ENCODE assay signal across 16 cellular contexts in genomic region chr17:27496005-27496404, GRCh38. TPM values are rescaled to one million over a fixed set of nuclear protein-coding genes. Genes with fewer than 3 reads are reported as not detected.
DNase-seq lines count a peak whose midpoint lies in the region; ATAC-seq, FAIRE-seq and TF ChIP-seq lines count a peak whose summit lies in the region.
"Had no signal": no experiment of that assay in that cellular context is flagged by ENCODE, and none has a peak within 500 bp of the region (broad histone marks: within the 10 kb centered on the region; RNA-seq: fewer than 3 reads in every experiment).

No MANE protein-coding gene starts in this region.

- TF ChIP-seq RAD21 in A549 (conservative IDR thresholded peaks at IDR 0.05 in 1 of 2, IDR thresholded peaks at IDR 0.05 in 1 of 2), result no peak

- DNase-seq in A549 (ENCODE audit: low read depth in 1 of 2, low spot score in 1 of 2) (no peak), OCI-LY7 (ENCODE audit: low spot score) (no peak), NCI-H2107 (lab: John Stamatoyannopoulos, UW) (no peak)
- DNase-seq in stimulated activated CD4-positive, alpha-beta T cell treated with anti-CD3 and anti-CD28 coated beads, Interleukin-4, amount 100 ng/mL, for 24 hours, result no peak
- no peak for DNase-seq in activated CD4-positive, alpha-beta T cell treated with anti-CD3 and anti-CD28 coated beads for 4 hours
- DNase-seq in activated naive CD4-positive, alpha-beta T cell treated with Interleukin-2 at 50 U/mL for 16 hours, result no peak
- DNase-seq: activated naive CD8-positive, alpha-beta T cell treated with anti-CD3 and anti-CD28 coated beads for 36 hours; cortex of kidney; left colon; Peyer's patch; stimulated activated CD4-positive, alpha-beta T cell treated with anti-CD3 and anti-CD28 coated beads, Interleukin-2, amount 100 ng/mL, for 24 hours; T1000 had no signal

- TF ChIP-seq POLR2A in A549 (IDR thresholded peaks at IDR 0.05; ENCODE audit: low read length), result no peak

- peak overlapping the region; percentile 30; the same call in 1 of the 2 replicates for H2AFZ ChIP-seq in OCI-LY7 (ENCODE audit: low read length)

- peaks cover 7% of the 10 kb centered on the region for H3K9me3 ChIP-seq in A549
- 0 out of 2 replicates have a peak, but pooled peaks cover 4% of the 10 kb centered on the region for H3K9me3 ChIP-seq in OCI-LY7 (ENCODE audit: low read length)
- peaks cover 13% of the 10 kb centered on the region for H3K9me3 ChIP-seq in mesodermal cell (ENCODE audit: control insufficient read depth, low read length)
- H3K9me3 ChIP-seq: Peyer's patch had no signal

- intact Hi-C loops in OCI-LY7 (cut with micrococcal nuclease; ENCODE audit: unreplicated experiment), result no loop called here

- H3K27ac ChIP-seq in A549, result peak overlapping the region; percentile 84 to 89
- no peak overlapping the region for H3K27ac ChIP-seq in OCI-LY7 (ENCODE audit: low read depth, low read length, poor library complexity, severe bottlenecking)
- H3K27ac ChIP-seq in mesodermal cell (ENCODE audit: low read depth, low read length, severe bottlenecking), result peak overlapping the region; percentile 10

- TF ChIP-seq CTCF in A549 (IDR thresholded peaks at IDR 0.05), result no peak
- no peak for TF ChIP-seq CTCF in OCI-LY7 (conservative IDR thresholded peaks at IDR 0.05; ENCODE audit: low read length)

- no peaks in the 10 kb centered on the region for H3K79me2 ChIP-seq in OCI-LY7 (ENCODE audit: insufficient read depth, low read depth, low read length)

- H3K4me2 ChIP-seq in A549 (peak overlapping the region; percentile 88), OCI-LY7 (ENCODE audit: low read length) (peak overlapping the region; percentile 16; the same call in 1 of the 2 replicates)

- H3K4me3 ChIP-seq in A549 (no peak overlapping the region), OCI-LY7 (ENCODE audit: low read depth, low read length, poor library complexity, severe bottlenecking) (no peak overlapping the region), mesodermal cell (ENCODE audit: extremely low read depth, insufficient read depth, low read length, poor library complexity, severe bottlenecking) (no peak overlapping the region)

- TF ChIP-seq EP300 in A549 (IDR thresholded peaks at IDR 0.05), result no peak

- H3K4me1 ChIP-seq in A549 (peaks cover 56% of the 10 kb centered on the region), OCI-LY7 (ENCODE audit: insufficient read depth, low read length, poor library complexity, severe bottlenecking) (peaks cover 20% of the 10 kb centered on the region), mesodermal cell (ENCODE audit: control insufficient read depth, insufficient read depth, low read length, poor library complexity, severe bottlenecking) (peaks cover 22% of the 10 kb centered on the region)

- ATAC-seq in A549 (no peak), GM19023 (IDR thresholded peaks at IDR 0.05; ENCODE audit: unreplicated experiment) (peak; percentile 38)
- ATAC-seq: left colon had no signal

- 70% methylated on average over 5 of the region's 5 CpGs for WGBS in A549 (ENCODE audit: missing lambda C conversion rate)
- WGBS in mesodermal cell (ENCODE audit: insufficient coverage in 2 of 2), 2 experiments, result 85% methylated on average over 3 to 5 of the region's 5 CpGs

- no peak for FAIRE-seq in A549 (lab: Jason Lieb, UNC)
- FAIRE-seq: frontal cortex, H54 had no signal

- no TSS peak for BruUV-seq in OCI-LY7 (replicated peaks; lab: Mats Ljungman, UMichigan)

- POLR2A ChIA-PET in A549 (lab: Yijun Ruan, JAX), result no interaction called here
- POLR2A ChIA-PET in OCI-LY7 (lab: Charles Lee), result no interaction called here

- H3K36me3 ChIP-seq in OCI-LY7 (ENCODE audit: insufficient read depth, low read length) (no peaks in the 10 kb centered on the region), mesodermal cell (ENCODE audit: control insufficient read depth, insufficient read depth, low read length) (peaks cover 29% of the 10 kb centered on the region)
- H3K36me3 ChIP-seq: Peyer's patch had no signal

- CTCF ChIA-PET in A549 (lab: Yijun Ruan, JAX) (interaction anchor here (1.0 to 24.7 kb wide), 9 partner anchors 8 to 102 kb away, joined by 3 to 575 read pairs (median 15); no protein-coding TSS in a partner anchor), OCI-LY7 (lab: Charles Lee; ENCODE audit: unreplicated experiment) (no interaction called here)

- no peaks in the 10 kb centered on the region for H3K9me2 ChIP-seq in OCI-LY7 (ENCODE audit: insufficient read depth, low read length)

- no peaks in the 10 kb centered on the region for H4K20me1 ChIP-seq in OCI-LY7 (ENCODE audit: insufficient read depth, low read length)

TF ChIP-seq in A549, 52 proteins besides CTCF, POLR2A, EP300 and RAD21:
- TF ChIP-seq KDM1A (IDR thresholded peaks at IDR 0.05; ENCODE audit: low read depth) (no peak), FOSB (CRISPR knock-in tag; IDR thresholded peaks at IDR 0.05) (no peak), HEYL (CRISPR knock-in tag; IDR thresholded peaks at IDR 0.05) (no peak), RCOR1 (IDR thresholded peaks at IDR 0.05; ENCODE audit: low read depth, low read length) (no peak), NPAS2 (CRISPR knock-in tag; IDR thresholded peaks at IDR 0.05; ENCODE audit: borderline replicate concordance) (no peak), TP53 (CRISPR knock-in tag; IDR thresholded peaks at IDR 0.05) (no peak), KDM5A (IDR thresholded peaks at IDR 0.05) (no peak), EHMT2 (IDR thresholded peaks at IDR 0.05; ENCODE audit: low read depth) (no peak)

RNA-seq across cellular contexts. Expression of gene KSR1, which starts 39.8 kb away (rescaled TPM):
- 13.3 and 23.0 TPM in 2 replicates for polyA plus RNA-seq in A549 (2011; rRNA removed)
- 7.1 and 8.4 TPM in 2 replicates for polyA plus RNA-seq in A549 (2012; cell fraction: cytosol; rRNA removed)
- polyA plus RNA-seq in A549 (2012; cell fraction: nucleus; rRNA removed), result 27.8 and 32.1 TPM in 2 replicates
- 13.5 to 17.1 TPM (median 14.6 TPM) in 3 replicates for polyA plus RNA-seq in A549 (2017; fragmentation: RNase III; extraction: RNeasy Plus Mini Kit Qiagen cat#74134 plus additional on column Dnase treatment)
- polyA minus RNA-seq in A549 (2011; rRNA and poly(A)+ RNA removed), result 31.5 and 39.6 TPM in 2 replicates
- 2.0 and 2.2 TPM in 2 replicates for total RNA-seq in OCI-LY7 (2014; rRNA removed; shearing (Covaris generic))
- 4.1 and 4.8 TPM in 2 replicates for total RNA-seq in OCI-LY7 (2022)
- polyA plus RNA-seq in mesodermal cell (2013, experiment 1 of 2), result 37.3 TPM
- polyA plus RNA-seq in mesodermal cell (2013, experiment 2 of 2), result 34.7 TPM
